In the genomic region with DNA sequence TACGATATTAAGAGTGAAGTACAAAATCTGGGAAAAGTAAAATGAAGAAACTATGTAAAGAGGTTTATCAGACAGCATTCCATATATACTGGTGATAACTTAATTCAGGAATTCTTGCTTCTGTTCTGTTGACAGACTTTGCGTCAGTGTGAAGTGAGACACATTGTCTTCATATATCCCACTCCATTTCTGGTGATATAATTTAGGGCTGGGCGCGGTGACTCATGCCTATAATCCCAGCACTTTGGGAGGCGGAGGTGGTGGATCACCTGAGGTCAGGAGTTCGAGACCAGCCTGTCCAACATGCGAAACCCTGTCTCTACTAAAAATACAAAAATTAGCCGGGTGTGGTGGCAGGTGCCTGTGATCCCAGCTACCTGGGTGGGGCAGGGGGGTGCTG, we compare ENCODE assay signal across 2 cellular contexts.
TF ChIP-seq lines count a peak whose summit lies in the region.

No MANE protein-coding gene starts in this region.

TF ChIP-seq in HCT116, 20 proteins besides CTCF, POLR2A, EP300 and RAD21:
- TF ChIP-seq YY1 (IDR thresholded peaks at IDR 0.05; ENCODE audit: extremely low read depth, insufficient replicate concordance, low read depth, low read length): no peak
- TF ChIP-seq, protein P1, sequence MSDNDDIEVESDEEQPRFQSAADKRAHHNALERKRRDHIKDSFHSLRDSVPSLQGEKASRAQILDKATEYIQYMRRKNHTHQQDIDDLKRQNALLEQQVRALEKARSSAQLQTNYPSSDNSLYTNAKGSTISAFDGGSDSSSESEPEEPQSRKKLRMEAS (IDR thresholded peaks at IDR 0.05): no peak
- no peak for TF ChIP-seq EGR1 (IDR thresholded peaks at IDR 0.05; ENCODE audit: low read depth)
- TF ChIP-seq ZFX (IDR thresholded peaks at IDR 0.05): no peak
- TF ChIP-seq POLR2AphosphoS5 (IDR thresholded peaks at IDR 0.05; ENCODE audit: low read depth, low read length): no peak

TF ChIP-seq in K562, 482 proteins besides CTCF, POLR2A, EP300 and RAD21 (continued from another document):
- TF ChIP-seq NCOA1 (IDR thresholded peaks at IDR 0.05; ENCODE audit: low read depth) (no peak), HMG20A (CRISPR knock-in tag; conservative IDR thresholded peaks at IDR 0.05) (no peak)
- TF ChIP-seq, protein P2, sequence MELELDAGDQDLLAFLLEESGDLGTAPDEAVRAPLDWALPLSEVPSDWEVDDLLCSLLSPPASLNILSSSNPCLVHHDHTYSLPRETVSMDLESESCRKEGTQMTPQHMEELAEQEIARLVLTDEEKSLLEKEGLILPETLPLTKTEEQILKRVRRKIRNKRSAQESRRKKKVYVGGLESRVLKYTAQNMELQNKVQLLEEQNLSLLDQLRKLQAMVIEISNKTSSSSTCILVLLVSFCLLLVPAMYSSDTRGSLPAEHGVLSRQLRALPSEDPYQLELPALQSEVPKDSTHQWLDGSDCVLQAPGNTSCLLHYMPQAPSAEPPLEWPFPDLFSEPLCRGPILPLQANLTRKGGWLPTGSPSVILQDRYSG (tag; conservative IDR thresholded peaks at IDR 0.05; ENCODE audit: low read depth): no peak
- TF ChIP-seq, protein P3, sequence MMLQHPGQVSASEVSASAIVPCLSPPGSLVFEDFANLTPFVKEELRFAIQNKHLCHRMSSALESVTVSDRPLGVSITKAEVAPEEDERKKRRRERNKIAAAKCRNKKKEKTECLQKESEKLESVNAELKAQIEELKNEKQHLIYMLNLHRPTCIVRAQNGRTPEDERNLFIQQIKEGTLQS (IDR thresholded peaks at IDR 0.05): peak; percentile 46
- TF ChIP-seq, protein P3 (CRISPR knock-in tag; conservative IDR thresholded peaks at IDR 0.05): no peak
